16 cellular contexts compared by ENCODE assay signal in the genomic region with DNA sequence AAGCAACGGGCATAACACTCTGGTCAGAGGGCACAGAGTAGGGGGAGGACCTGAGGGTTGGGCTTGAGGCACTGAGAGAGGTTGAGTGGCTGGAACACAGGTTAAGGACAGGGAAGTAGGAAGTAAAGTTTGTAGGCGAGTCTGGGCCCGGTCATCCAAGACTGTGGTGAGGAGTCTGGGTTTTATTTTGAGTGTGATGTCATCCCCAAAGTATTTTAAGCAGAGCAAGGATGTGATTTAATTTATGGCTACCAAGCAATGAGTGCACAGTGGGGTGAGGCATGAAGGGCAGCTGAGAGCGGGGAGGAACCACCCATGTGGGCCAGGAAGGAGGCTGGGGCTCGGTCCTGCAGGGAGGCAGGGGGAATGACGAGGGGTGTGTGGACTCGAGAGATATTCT. TPM values are rescaled to one million over a fixed set of nuclear protein-coding genes. Genes with fewer than 3 reads are reported as not detected.
DNase-seq lines count a peak whose midpoint lies in the region; ATAC-seq and TF ChIP-seq lines count a peak whose summit lies in the region.
"Had no signal": no experiment of that assay in that cellular context is flagged by ENCODE, and none has a peak within 500 bp of the region (broad histone marks: within the 10 kb centered on the region; RNA-seq: fewer than 3 reads in every experiment).

No MANE protein-coding gene starts in this region.

- H3K4me1 ChIP-seq in transverse colon: peaks cover 0 to 6% (median 4%) of the 10 kb centered on the region in 4 donors
- H3K4me1 ChIP-seq in ovary (ENCODE audit: insufficient read depth): no peaks in the 10 kb centered on the region

- H3K27me3 ChIP-seq in transverse colon: no peaks in the 10 kb centered on the region
- H3K27me3 ChIP-seq in ovary: no peaks in the 10 kb centered on the region

- no peak for TF ChIP-seq CTCF in RWPE1 (conservative IDR thresholded peaks at IDR 0.05; ENCODE audit: low read depth)
- TF ChIP-seq CTCF in foreskin fibroblast (IDR thresholded peaks at IDR 0.05; ENCODE audit: low read depth, low read length): no peak
- no peak for TF ChIP-seq CTCF in transverse colon (IDR thresholded peaks at IDR 0.05)
- no peak for TF ChIP-seq CTCF in ovary (IDR thresholded peaks at IDR 0.05)

- WGBS in transverse colon (ENCODE audit: low coverage in 1 of 2), 2 donors: 52% methylated on average over 7 of the region's 7 CpGs; no CpG with 5 or more reads in 1 of the 2 donors
- WGBS in ovary, 3 donors: 54 to 56% (median 56%) methylated on average over 7 of the region's 7 CpGs

- H3K27ac ChIP-seq in RWPE1 (no peak overlapping the region), transverse colon (peak overlapping the region in 1 of 4 donors; percentile 4), ovary (no peak overlapping the region)
- H3K27ac ChIP-seq: parathyroid adenoma had no signal

- no peak for TF ChIP-seq EP300 in transverse colon (IDR thresholded peaks at IDR 0.05; ENCODE audit: low read depth)
- TF ChIP-seq EP300 in ovary (IDR thresholded peaks at IDR 0.05): no peak

- CTCF ChIA-PET in RWPE1 (lab: Yijun Ruan, JAX): no interaction called here

- peak; percentile 77 for DNase-seq in HCEC 1CT
- peak; percentile 71 for DNase-seq in RWPE1 (ENCODE audit: low spot score)
- peak; percentile 26 to 64 for DNase-seq in foreskin fibroblast
- peak; percentile 43 for DNase-seq in transverse colon
- no peak for DNase-seq in ovary
- DNase-seq in HuH-7.5 (ENCODE audit: low spot score): no peak
- DNase-seq: activated T-cell treated with anti-CD3 and anti-CD28 coated beads for 4 hours; anterior cingulate cortex; DND-41; left cardiac atrium; stimulated activated CD4-positive, alpha-beta T cell treated with anti-CD3 and anti-CD28 coated beads, Interleukin-2, amount 100 ng/mL, for 48 hours; substantia nigra had no signal

- in situ Hi-C loops in transverse colon (cut with MboI; ENCODE audit: low pct_ligation_motif_present in 1 of 4, low pct_unique_long_range_greater_than_20kb in 1 of 4, low sequenced_read_pairs in 3 of 4): no loop called here

- no peak for ATAC-seq in HG02623 (IDR thresholded peaks at IDR 0.05; ENCODE audit: unreplicated experiment)

- POLR2A ChIA-PET in RWPE1 (lab: Yijun Ruan, JAX; ENCODE audit: low non-redundant PET): no interaction called here

- no peaks in the 10 kb centered on the region for H3K36me3 ChIP-seq in transverse colon
- no peaks in the 10 kb centered on the region for H3K36me3 ChIP-seq in ovary

- intact Hi-C loops in transverse colon (cut with DNase I; ENCODE audit: low total_unique reads) (no loop called here), ovary (cut with DNase I) (no loop called here)

- no peak overlapping the region for H3K4me3 ChIP-seq in foreskin fibroblast (ENCODE audit: low read depth in 1 of 2, low read length in 2 of 2)
- no peak overlapping the region for H3K4me3 ChIP-seq in transverse colon
- H3K4me3 ChIP-seq in ovary: no peak overlapping the region

- TF ChIP-seq POLR2A in transverse colon (IDR thresholded peaks at IDR 0.05) (no peak), ovary (IDR thresholded peaks at IDR 0.05) (no peak)

- H3K9me3 ChIP-seq in transverse colon (no peaks in the 10 kb centered on the region), ovary (no peaks in the 10 kb centered on the region)

RNA-seq across cellular contexts. Expression of gene VWA5B1, which starts 11.2 kb away (rescaled TPM):
- not detected for total RNA-seq in transverse colon
- 1 to 10 TPM in 1 of 7 donors, under 1 TPM in 3, not detected in 3; 0.10 to 1.5 (median 0.21) TPM for total RNA-seq in ovary
- polyA plus RNA-seq in ovary: not detected
- total RNA-seq: endothelial cell of umbilical vein, H9 had no signal
- polyA plus RNA-seq: endothelial cell of umbilical vein had no signal

Comparison
In these comparisons a context has a peak if more than half of its experiments do, and no peak if none do; other contexts are left out.
1. DNase-seq: peak in HCEC 1CT (single experiment), RWPE1 (single experiment), foreskin fibroblast (2 of 2) and transverse colon (single experiment); none in ovary (0 of 5) and HuH-7.5 (single experiment).